1 cellular context compared by ENCODE assay signal in the genomic region with DNA sequence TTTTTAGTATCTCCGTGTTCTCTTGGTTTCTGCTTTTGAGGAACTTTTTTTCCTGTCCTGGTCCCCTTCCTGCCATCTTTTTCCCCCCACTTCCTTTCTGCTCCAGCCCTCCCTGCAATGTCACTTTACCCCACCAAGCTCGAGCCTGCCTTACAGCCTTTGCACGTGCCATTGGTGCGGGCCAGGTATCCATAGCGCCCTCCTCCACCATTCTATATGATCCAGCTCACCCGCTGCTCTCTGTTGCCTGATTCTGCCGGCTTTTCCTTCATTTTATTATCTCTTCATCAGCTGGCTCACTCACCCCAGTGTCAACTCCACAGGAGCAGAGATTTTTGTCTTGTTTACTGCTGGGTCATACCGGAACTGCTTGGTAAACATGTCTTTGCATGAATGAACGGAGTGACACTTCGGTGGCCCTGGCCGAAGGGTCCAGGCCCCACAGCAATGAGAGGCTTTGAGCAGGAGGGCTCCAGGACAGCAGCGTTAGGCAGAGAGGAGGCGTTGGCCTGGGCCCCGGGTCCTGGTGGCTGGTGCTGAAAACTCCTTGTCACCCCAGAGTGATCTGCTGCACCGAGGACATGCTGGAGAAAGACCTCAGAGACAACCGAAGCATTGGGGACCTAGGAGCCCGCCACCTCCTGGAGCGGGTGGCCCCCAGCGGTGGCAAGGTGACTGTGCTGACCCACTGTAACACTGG.
TF ChIP-seq lines count a peak whose summit lies in the region.

No MANE protein-coding gene starts in this region.

TF ChIP-seq in HepG2, 621 proteins besides CTCF, POLR2A, EP300 and RAD21 (continued from another document and continues in another):
- TF ChIP-seq ZNF33B (CRISPR knock-in tag; IDR thresholded peaks at IDR 0.05) (no peak), SAFB2 (CRISPR knock-in tag; IDR thresholded peaks at IDR 0.05; ENCODE audit: borderline replicate concordance, low read depth) (no peak), ZNF761 (CRISPR knock-in tag; conservative IDR thresholded peaks at IDR 0.05) (no peak), ZBTB46 (CRISPR knock-in tag; IDR thresholded peaks at IDR 0.05; ENCODE audit: borderline replicate concordance) (no peak), TCF7L2 (IDR thresholded peaks at IDR 0.05; ENCODE audit: low read depth, low read length) (no peak), ZNF572 (CRISPR knock-in tag; IDR thresholded peaks at IDR 0.05) (no peak), ZNF563 (CRISPR knock-in tag; IDR thresholded peaks at IDR 0.05) (no peak), SOX6 (IDR thresholded peaks at IDR 0.05) (no peak), SOX6 (CRISPR knock-in tag; IDR thresholded peaks at IDR 0.05) (peak; percentile 40; the same call in 1 of the 2 replicates), CENPX (CRISPR knock-in tag; IDR thresholded peaks at IDR 0.05) (no peak), BHLHE40 (IDR thresholded peaks at IDR 0.05; ENCODE audit: low read length) (peak; percentile 88), MED8 (CRISPR knock-in tag; IDR thresholded peaks at IDR 0.05; ENCODE audit: insufficient replicate concordance) (no peak), ARID4A (CRISPR knock-in tag; IDR thresholded peaks at IDR 0.05; ENCODE audit: borderline replicate concordance) (peak; percentile 57; the same call in 1 of the 2 replicates), ARID2 (CRISPR knock-in tag; IDR thresholded peaks at IDR 0.05; ENCODE audit: borderline replicate concordance) (no peak), ZNF484 (CRISPR knock-in tag; IDR thresholded peaks at IDR 0.05; ENCODE audit: borderline replicate concordance, low read depth) (no peak), ZNF124 (CRISPR knock-in tag; IDR thresholded peaks at IDR 0.05) (no peak), FOXO4 (CRISPR knock-in tag; conservative IDR thresholded peaks at IDR 0.05) (no peak), ZBTB20 (CRISPR knock-in tag; IDR thresholded peaks at IDR 0.05; ENCODE audit: borderline replicate concordance, low read depth) (peak; percentile 46; the same call in 1 of the 2 replicates), PBX3 (CRISPR knock-in tag; IDR thresholded peaks at IDR 0.05; ENCODE audit: borderline replicate concordance) (no peak), ZNF44 (CRISPR knock-in tag; IDR thresholded peaks at IDR 0.05) (no peak), TIGD3 (CRISPR knock-in tag; IDR thresholded peaks at IDR 0.05; ENCODE audit: borderline replicate concordance) (no peak), MAZ (IDR thresholded peaks at IDR 0.05; ENCODE audit: borderline replicate concordance, low read depth, low read length) (no peak), MAZ (CRISPR knock-in tag; IDR thresholded peaks at IDR 0.05; ENCODE audit: low read depth) (no peak), MYNN (CRISPR knock-in tag; IDR thresholded peaks at IDR 0.05; ENCODE audit: low read depth) (no peak), ZNF790 (CRISPR knock-in tag; IDR thresholded peaks at IDR 0.05; ENCODE audit: borderline replicate concordance) (no peak), ZNF567 (CRISPR knock-in tag; IDR thresholded peaks at IDR 0.05; ENCODE audit: borderline replicate concordance) (no peak), SKI (IDR thresholded peaks at IDR 0.05; ENCODE audit: partially characterized antibody) (no peak), MXI1 (IDR thresholded peaks at IDR 0.05; ENCODE audit: borderline replicate concordance, low read depth, low read length) (peak; percentile 80; the same call in 1 of the 3 replicates), RARA (CRISPR knock-in tag; IDR thresholded peaks at IDR 0.05) (peak; percentile 46; the same call in 1 of the 2 replicates)
- TF ChIP-seq, protein P1, sequence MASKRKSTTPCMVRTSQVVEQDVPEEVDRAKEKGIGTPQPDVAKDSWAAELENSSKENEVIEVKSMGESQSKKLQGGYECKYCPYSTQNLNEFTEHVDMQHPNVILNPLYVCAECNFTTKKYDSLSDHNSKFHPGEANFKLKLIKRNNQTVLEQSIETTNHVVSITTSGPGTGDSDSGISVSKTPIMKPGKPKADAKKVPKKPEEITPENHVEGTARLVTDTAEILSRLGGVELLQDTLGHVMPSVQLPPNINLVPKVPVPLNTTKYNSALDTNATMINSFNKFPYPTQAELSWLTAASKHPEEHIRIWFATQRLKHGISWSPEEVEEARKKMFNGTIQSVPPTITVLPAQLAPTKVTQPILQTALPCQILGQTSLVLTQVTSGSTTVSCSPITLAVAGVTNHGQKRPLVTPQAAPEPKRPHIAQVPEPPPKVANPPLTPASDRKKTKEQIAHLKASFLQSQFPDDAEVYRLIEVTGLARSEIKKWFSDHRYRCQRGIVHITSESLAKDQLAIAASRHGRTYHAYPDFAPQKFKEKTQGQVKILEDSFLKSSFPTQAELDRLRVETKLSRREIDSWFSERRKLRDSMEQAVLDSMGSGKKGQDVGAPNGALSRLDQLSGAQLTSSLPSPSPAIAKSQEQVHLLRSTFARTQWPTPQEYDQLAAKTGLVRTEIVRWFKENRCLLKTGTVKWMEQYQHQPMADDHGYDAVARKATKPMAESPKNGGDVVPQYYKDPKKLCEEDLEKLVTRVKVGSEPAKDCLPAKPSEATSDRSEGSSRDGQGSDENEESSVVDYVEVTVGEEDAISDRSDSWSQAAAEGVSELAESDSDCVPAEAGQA (IDR thresholded peaks at IDR 0.05; ENCODE audit: low read depth): no peak
- TF ChIP-seq, protein P1 (CRISPR knock-in tag; IDR thresholded peaks at IDR 0.05; ENCODE audit: borderline replicate concordance): no peak
- TF ChIP-seq, protein P2, sequence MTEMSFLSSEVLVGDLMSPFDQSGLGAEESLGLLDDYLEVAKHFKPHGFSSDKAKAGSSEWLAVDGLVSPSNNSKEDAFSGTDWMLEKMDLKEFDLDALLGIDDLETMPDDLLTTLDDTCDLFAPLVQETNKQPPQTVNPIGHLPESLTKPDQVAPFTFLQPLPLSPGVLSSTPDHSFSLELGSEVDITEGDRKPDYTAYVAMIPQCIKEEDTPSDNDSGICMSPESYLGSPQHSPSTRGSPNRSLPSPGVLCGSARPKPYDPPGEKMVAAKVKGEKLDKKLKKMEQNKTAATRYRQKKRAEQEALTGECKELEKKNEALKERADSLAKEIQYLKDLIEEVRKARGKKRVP (CRISPR knock-in tag; IDR thresholded peaks at IDR 0.05): no peak; a peak in 1 of 4 replicates
- TF ChIP-seq, protein P3, sequence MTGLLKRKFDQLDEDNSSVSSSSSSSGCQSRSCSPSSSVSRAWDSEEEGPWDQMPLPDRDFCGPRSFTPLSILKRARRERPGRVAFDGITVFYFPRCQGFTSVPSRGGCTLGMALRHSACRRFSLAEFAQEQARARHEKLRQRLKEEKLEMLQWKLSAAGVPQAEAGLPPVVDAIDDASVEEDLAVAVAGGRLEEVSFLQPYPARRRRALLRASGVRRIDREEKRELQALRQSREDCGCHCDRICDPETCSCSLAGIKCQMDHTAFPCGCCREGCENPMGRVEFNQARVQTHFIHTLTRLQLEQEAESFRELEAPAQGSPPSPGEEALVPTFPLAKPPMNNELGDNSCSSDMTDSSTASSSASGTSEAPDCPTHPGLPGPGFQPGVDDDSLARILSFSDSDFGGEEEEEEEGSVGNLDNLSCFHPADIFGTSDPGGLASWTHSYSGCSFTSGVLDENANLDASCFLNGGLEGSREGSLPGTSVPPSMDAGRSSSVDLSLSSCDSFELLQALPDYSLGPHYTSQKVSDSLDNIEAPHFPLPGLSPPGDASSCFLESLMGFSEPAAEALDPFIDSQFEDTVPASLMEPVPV (CRISPR knock-in tag; IDR thresholded peaks at IDR 0.05): no peak
- TF ChIP-seq, protein P4, sequence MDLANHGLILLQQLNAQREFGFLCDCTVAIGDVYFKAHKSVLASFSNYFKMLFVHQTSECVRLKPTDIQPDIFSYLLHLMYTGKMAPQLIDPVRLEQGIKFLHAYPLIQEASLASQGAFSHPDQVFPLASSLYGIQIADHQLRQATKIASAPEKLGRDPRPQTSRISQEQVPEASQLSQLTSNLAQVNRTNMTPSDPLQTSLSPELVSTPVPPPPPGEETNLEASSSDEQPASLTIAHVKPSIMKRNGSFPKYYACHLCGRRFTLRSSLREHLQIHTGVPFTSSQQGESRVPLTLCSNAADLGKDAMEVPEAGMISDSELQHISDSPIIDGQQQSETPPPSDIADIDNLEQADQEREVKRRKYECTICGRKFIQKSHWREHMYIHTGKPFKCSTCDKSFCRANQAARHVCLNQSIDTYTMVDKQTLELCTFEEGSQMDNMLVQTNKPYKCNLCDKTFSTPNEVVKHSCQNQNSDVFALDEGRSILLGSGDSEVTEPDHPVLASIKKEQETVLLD (CRISPR knock-in tag; IDR thresholded peaks at IDR 0.05; ENCODE audit: low read depth): no peak
